1 cellular context compared by ENCODE assay signal in genomic region chr14:55094630-55095157, GRCh38.
A peak's percentile ranks its signal among the peaks of the same experiment; 100 is the strongest.
TF ChIP-seq lines count a peak whose summit lies in the region.

No MANE protein-coding gene starts in this region.

TF ChIP-seq in HEK293, 187 proteins besides CTCF, POLR2A, EP300 and RAD21 (continued from another document):
- TF ChIP-seq ZNF335 (tag by site-specific recombination; conservative IDR thresholded peaks at IDR 0.05): peak; percentile 54; the same call in 1 of the 2 replicates
- TF ChIP-seq ZNF302 (tag by site-specific recombination; IDR thresholded peaks at IDR 0.05; ENCODE audit: low read depth): no peak
- no peak for TF ChIP-seq ZNF426 (tag by site-specific recombination; IDR thresholded peaks at IDR 0.05)
- TF ChIP-seq PRDM6 (tag by site-specific recombination; IDR thresholded peaks at IDR 0.05): 0 out of 2 replicates have a peak, but pooled peaks have one; percentile 11
- TF ChIP-seq SETDB1 (IDR thresholded peaks at IDR 0.05; ENCODE audit: insufficient read length, low read length): no peak
- no peak for TF ChIP-seq YY2 (tag by site-specific recombination; IDR thresholded peaks at IDR 0.05)
- no peak for TF ChIP-seq ZBTB49 (tag by site-specific recombination; IDR thresholded peaks at IDR 0.05; ENCODE audit: low read depth)
- TF ChIP-seq ZNF140 (tag by site-specific recombination; IDR thresholded peaks at IDR 0.05): no peak
- TF ChIP-seq ZFP69B (tag by site-specific recombination; IDR thresholded peaks at IDR 0.05): no peak
- TF ChIP-seq ZNF366 (tag by site-specific recombination; conservative IDR thresholded peaks at IDR 0.05): peak; percentile 80
- no peak for TF ChIP-seq ZNF621 (tag by site-specific recombination; IDR thresholded peaks at IDR 0.05)
- peak; percentile 59; the same call in 1 of the 2 replicates for TF ChIP-seq SP7 (tag by site-specific recombination; IDR thresholded peaks at IDR 0.05)
- TF ChIP-seq HOXD13 (CRISPR knock-in tag; IDR thresholded peaks at IDR 0.05; ENCODE audit: borderline replicate concordance): no peak
- TF ChIP-seq ZNF843 (tag by site-specific recombination; IDR thresholded peaks at IDR 0.05): 0 out of 2 replicates have a peak, but pooled peaks have one; percentile 19
- TF ChIP-seq ZNF473 (tag by site-specific recombination; IDR thresholded peaks at IDR 0.05): no peak
- TF ChIP-seq ZNF510 (tag by site-specific recombination; IDR thresholded peaks at IDR 0.05; ENCODE audit: insufficient replicate concordance): no peak
- TF ChIP-seq ZNF660 (tag by site-specific recombination; IDR thresholded peaks at IDR 0.05): peak; percentile 26; the same call in 1 of the 2 replicates
- TF ChIP-seq IKZF3 (tag by site-specific recombination; IDR thresholded peaks at IDR 0.05): no peak
- peak; percentile 63; the same call in 1 of the 2 replicates for TF ChIP-seq ZNF184 (tag by site-specific recombination; IDR thresholded peaks at IDR 0.05)
- TF ChIP-seq ZNF354C (tag by site-specific recombination; IDR thresholded peaks at IDR 0.05; ENCODE audit: borderline replicate concordance, low read depth): no peak
- no peak for TF ChIP-seq ZSCAN4 (tag by site-specific recombination; IDR thresholded peaks at IDR 0.05)
- peak; percentile 87 for TF ChIP-seq ZNF629 (tag by site-specific recombination; IDR thresholded peaks at IDR 0.05)
